In genomic region chr1:206050655-206051235, GRCh38 we compare ENCODE assay signal across 8 cellular contexts.
DNase-seq lines count a peak whose midpoint lies in the region; ATAC-seq and TF ChIP-seq lines count a peak whose summit lies in the region.

No MANE protein-coding gene starts in this region.

- peak; percentile 81 for ATAC-seq in HG03095 (IDR thresholded peaks at IDR 0.05; ENCODE audit: unreplicated experiment)

- peak; percentile 100 for DNase-seq in SKM-1 treated with dmso at 0.1 percent for 144 hours (lab: John Stamatoyannopoulos, UW; ENCODE audit: unreplicated experiment)
- DNase-seq in choroid plexus epithelial cell (ENCODE audit: low read depth), result peak; percentile 28
- DNase-seq in stimulated activated CD8-positive, alpha-beta memory T cell treated with anti-CD3 and anti-CD28 coated beads, Interleukin-7, amount 100 ng/mL, for 48 hours (ENCODE audit: extremely low read depth in 1 of 2, low read depth in 1 of 2), result peak; percentile 10 to 42
- no peak for DNase-seq in DMS153 treated with DMSO at 0.1 percent for 48 hours (lab: John Stamatoyannopoulos, UW; ENCODE audit: unreplicated experiment)
- DNase-seq in RKO (ENCODE audit: low spot score), result no peak
- no peak for DNase-seq in SHP77 (lab: John Stamatoyannopoulos, UW)

- peak; percentile 33 for TF ChIP-seq POLR2A in GM19099 (IDR thresholded peaks at IDR 0.05; ENCODE audit: extremely low read depth, insufficient read length, low read depth)

- no peak overlapping the region for H3K4me3 ChIP-seq in choroid plexus epithelial cell (ENCODE audit: low read depth, low read length)

- no peak for TF ChIP-seq CTCF in choroid plexus epithelial cell (conservative IDR thresholded peaks at IDR 0.05; ENCODE audit: low read depth, low read length)

Comparison
In these comparisons a context has a peak if more than half of its experiments do, and no peak if none do; other contexts are left out.
1. DNase-seq: peak in SKM-1 treated with dmso at 0.1 percent for 144 hours (single experiment), choroid plexus epithelial cell (single experiment) and stimulated activated CD8-positive, alpha-beta memory T cell treated with anti-CD3 and anti-CD28 coated beads, Interleukin-7, amount 100 ng/mL, for 48 hours (2 of 2); none in DMS153 treated with DMSO at 0.1 percent for 48 hours (single experiment), RKO (single experiment) and SHP77 (0 of 2).